ENCODE assay signal across 8 cellular contexts in the genomic region with DNA sequence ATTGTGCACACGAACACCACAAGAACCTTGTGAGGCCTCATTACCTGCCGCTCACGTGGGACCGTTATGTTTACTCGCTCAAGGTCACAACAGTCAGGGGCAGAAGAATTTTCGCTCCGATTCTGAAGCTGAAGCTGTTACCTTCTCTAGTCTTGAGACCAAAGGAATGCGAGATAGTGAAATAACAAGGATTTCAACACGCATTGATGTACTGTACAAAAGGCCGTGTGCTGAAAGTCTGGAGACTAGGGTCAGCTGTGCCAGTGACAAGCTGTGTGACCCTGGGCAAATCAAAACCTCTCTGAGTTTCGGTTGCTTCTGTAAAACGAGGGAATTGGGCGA. TPM values are rescaled to one million over a fixed set of nuclear protein-coding genes. Genes with fewer than 3 reads are reported as not detected.
DNase-seq lines count a peak whose midpoint lies in the region; ATAC-seq, FAIRE-seq and TF ChIP-seq lines count a peak whose summit lies in the region.

No MANE protein-coding gene starts in this region.

- H3K27me3 ChIP-seq in WERI-Rb-1 (ENCODE audit: insufficient read depth, low read depth, severe bottlenecking) (no peaks in the 10 kb centered on the region), muscle layer of duodenum (ENCODE audit: low read depth, low read length) (no peaks in the 10 kb centered on the region), thymus (ENCODE audit: control insufficient read depth, insufficient read depth) (no peaks in the 10 kb centered on the region)

- no peak for FAIRE-seq in H54 (lab: Jason Lieb, UNC)

- H3K27ac ChIP-seq in WERI-Rb-1 (peak overlapping the region; percentile 87), coronary artery (peak overlapping the region; percentile 96 to 99), muscle layer of duodenum (ENCODE audit: low read length) (peak overlapping the region; percentile 95), thymus (ENCODE audit: low read depth) (peak overlapping the region; percentile 97)

- H3K4me3 ChIP-seq in WERI-Rb-1 (ENCODE audit: low read depth, low read length), result peak overlapping the region; percentile 69
- H3K4me3 ChIP-seq in coronary artery, result peak overlapping the region; percentile 87
- H3K4me3 ChIP-seq in muscle layer of duodenum (ENCODE audit: low read depth in 1 of 2, low read length in 2 of 2), result peak overlapping the region; percentile 72 to 89
- H3K4me3 ChIP-seq in thymus (ENCODE audit: low read length), result peak overlapping the region; percentile 90

- H3K4me1 ChIP-seq in muscle layer of duodenum (ENCODE audit: control insufficient read depth in 1 of 2, insufficient read depth in 2 of 2, low read length in 2 of 2) (no peaks in the 10 kb centered on the region), thymus (ENCODE audit: control insufficient read depth, insufficient read depth, low read length) (peaks cover 16% of the 10 kb centered on the region)

- CTCF ChIA-PET in GM10248 (lab: Yijun Ruan, JAX), result interaction anchor here (1.0 to 1.4 kb wide), 4 partner anchors 15 to 170 kb away, joined by 3 to 4 read pairs (median 4); no protein-coding TSS in a partner anchor

- WGBS in thymus, result 11% methylated on average over 13 of the region's 13 CpGs

- no peak for DNase-seq in WERI-Rb-1
- no peak for DNase-seq in coronary artery (ENCODE audit: low spot score)
- no peak for DNase-seq in H54 (ENCODE audit: insufficient read length, low spot score)
- no peak for DNase-seq in GM10248 (ENCODE audit: extremely low spot score)

- POLR2A ChIA-PET in GM10248 (lab: Yijun Ruan, JAX), result no interaction called here

- TF ChIP-seq CTCF in WERI-Rb-1 (IDR thresholded peaks at IDR 0.05; ENCODE audit: low read depth, low read length) (no peak), coronary artery (IDR thresholded peaks at IDR 0.05) (no peak), GM10248 (IDR thresholded peaks at IDR 0.05; ENCODE audit: control extremely low read depth, extremely low read depth, low read depth, missing control alignments) (no peak)

- H3K9me3 ChIP-seq in WERI-Rb-1 (ENCODE audit: severe bottlenecking) (no peaks in the 10 kb centered on the region), muscle layer of duodenum (ENCODE audit: control insufficient read depth in 1 of 2, low read length in 2 of 2) (peaks cover 0 to 13% of the 10 kb centered on the region in 2 donors), thymus (ENCODE audit: control insufficient read depth) (no peaks in the 10 kb centered on the region)

- peak; percentile 31 for ATAC-seq in GM18868 (IDR thresholded peaks at IDR 0.05; ENCODE audit: unreplicated experiment)
- ATAC-seq in HG03060 (IDR thresholded peaks at IDR 0.05; ENCODE audit: low read depth, unreplicated experiment), result peak; percentile 13

- TF ChIP-seq POLR2A in H54 (IDR thresholded peaks at IDR 0.05; ENCODE audit: low read depth, low read length), result no peak

- H3K36me3 ChIP-seq in WERI-Rb-1 (peaks cover 4% of the 10 kb centered on the region), muscle layer of duodenum (ENCODE audit: control insufficient read depth in 1 of 2, insufficient read depth in 2 of 2, low read length in 2 of 2) (no peaks in the 10 kb centered on the region), thymus (ENCODE audit: control insufficient read depth, insufficient read depth) (no peaks in the 10 kb centered on the region)

RNA-seq across cellular contexts. Expression of gene NEMP2, which starts 0.6 kb away (rescaled TPM):
- 1.9 TPM for polyA plus RNA-seq in thymus
